ENCODE assay signal across 26 cellular contexts in genomic region chr9:3032898-3033297, GRCh38.
DNase-seq lines count a peak whose midpoint lies in the region; ATAC-seq lines count a peak whose summit lies in the region.
"Had no signal": no experiment of that assay in that cellular context is flagged by ENCODE, and none has a peak within 500 bp of the region (broad histone marks: within the 10 kb centered on the region; RNA-seq: fewer than 3 reads in every experiment).

No MANE protein-coding gene starts in this region.

- H3K4me1 Mint-ChIP-seq in activated CD4-positive, alpha-beta memory T cell treated with anti-CD3 and anti-CD28 coated beads, Interleukin-2, amount 10 ng/mL, durations not matched to agents 7 days and 5 days, result peaks cover 3% of the 10 kb centered on the region
- H3K4me1 Mint-ChIP-seq: central memory CD8-positive, alpha-beta T cell; IgD-negative memory B cell; stimulated activated naive CD8-positive, alpha-beta T cell treated with anti-CD3 and anti-CD28 coated beads, Interleukin-15, amount 100 ng/mL, for 72 hours had no signal

- CTCF ChIA-PET in activated CD4-positive, alpha-beta memory T cell treated with anti-CD3 and anti-CD28 coated beads, Interleukin-2, amount 10 ng/mL, durations not matched to agents 7 days and 5 days (lab: Charles Lee), result no interaction called here

- no peak overlapping the region for H3K27ac Mint-ChIP-seq in activated CD4-positive, alpha-beta memory T cell treated with anti-CD3 and anti-CD28 coated beads, Interleukin-2, amount 10 ng/mL, durations not matched to agents 7 days and 5 days
- H3K27ac Mint-ChIP-seq: activated CD4-positive, alpha-beta memory T cell treated with anti-CD3 and anti-CD28 coated beads for 36 hours; IgD-negative memory B cell; natural killer cell treated with Interleukin-12 subunit alpha and Interleukin-12 subunit beta and Interleukin-15 and Interleukin-18, amount 100 ng/mL, for 72 hours; stimulated activated naive CD8-positive, alpha-beta T cell treated with anti-CD3 and anti-CD28 coated beads, Interleukin-15, amount 100 ng/mL, for 72 hours; T-helper 2 cell treated with Interferon-gamma antibody and Interleukin-4, amounts not matched to agents 5 μg/mL and 100 μg/mL, for 36 hours; WTC11 had no signal

- POLR2A ChIA-PET in activated CD4-positive, alpha-beta memory T cell treated with anti-CD3 and anti-CD28 coated beads, Interleukin-2, amount 10 ng/mL, durations not matched to agents 7 days and 5 days (lab: Charles Lee), result no interaction called here

- H3K9me3 Mint-ChIP-seq in activated CD4-positive, alpha-beta memory T cell treated with anti-CD3 and anti-CD28 coated beads, Interleukin-2, amount 10 ng/mL, durations not matched to agents 7 days and 5 days, result no peaks in the 10 kb centered on the region
- H3K9me3 Mint-ChIP-seq: activated CD4-positive, alpha-beta memory T cell treated with anti-CD3 and anti-CD28 coated beads for 36 hours; activated T-cell treated with anti-CD3 and anti-CD28 coated beads, Interleukin-2, amount 50 U/mL, for 4 hours; IgD-negative memory B cell; natural killer cell treated with Interleukin-12 subunit alpha and Interleukin-12 subunit beta and Interleukin-15 and Interleukin-18, amount 100 ng/mL, for 72 hours; stimulated activated naive CD8-positive, alpha-beta T cell treated with anti-CD3 and anti-CD28 coated beads, Interleukin-15, amount 100 ng/mL, for 72 hours; T-helper 2 cell treated with Interferon-gamma antibody and Interleukin-4, amounts not matched to agents 5 μg/mL and 100 μg/mL, for 36 hours; WTC11 had no signal

- ATAC-seq in HG02642 (IDR thresholded peaks at IDR 0.05; ENCODE audit: poor library complexity, unreplicated experiment), result peak; percentile 45
- ATAC-seq in HG03378 (IDR thresholded peaks at IDR 0.05; ENCODE audit: unreplicated experiment), result peak; percentile 64
- no peak for ATAC-seq in HG03460 (IDR thresholded peaks at IDR 0.05; ENCODE audit: unreplicated experiment)
- no peak for ATAC-seq in HG03135 (IDR thresholded peaks at IDR 0.05; ENCODE audit: unreplicated experiment)
- ATAC-seq: activated T-cell treated with anti-CD3 and anti-CD28 coated beads, Interleukin-2, amount 50 U/mL, for 4 hours; left colon; stimulated activated naive CD8-positive, alpha-beta T cell treated with anti-CD3 and anti-CD28 coated beads, Interleukin-15, amount 100 ng/mL, for 72 hours; WTC11 had no signal

- H3K36me3 Mint-ChIP-seq in activated CD4-positive, alpha-beta memory T cell treated with anti-CD3 and anti-CD28 coated beads, Interleukin-2, amount 10 ng/mL, durations not matched to agents 7 days and 5 days (ENCODE audit: low read depth), result no peaks in the 10 kb centered on the region
- H3K36me3 Mint-ChIP-seq: activated CD4-positive, alpha-beta memory T cell treated with anti-CD3 and anti-CD28 coated beads for 36 hours; IgD-negative memory B cell; natural killer cell treated with Interleukin-12 subunit alpha and Interleukin-12 subunit beta and Interleukin-15 and Interleukin-18, amount 100 ng/mL, for 72 hours; WTC11 had no signal

- H3K27me3 Mint-ChIP-seq in activated CD4-positive, alpha-beta memory T cell treated with anti-CD3 and anti-CD28 coated beads, Interleukin-2, amount 10 ng/mL, durations not matched to agents 7 days and 5 days, result peaks cover 1% of the 10 kb centered on the region
- H3K27me3 Mint-ChIP-seq: central memory CD8-positive, alpha-beta T cell; stimulated activated naive CD8-positive, alpha-beta T cell treated with anti-CD3 and anti-CD28 coated beads, Interleukin-15, amount 100 ng/mL, for 72 hours had no signal

- DNase-seq in NCI-H2171 treated with DMSO at 0.1 percent for 48 hours (lab: John Stamatoyannopoulos, UW), result peak; percentile 47
- no peak for DNase-seq in NCI-H2171 (lab: John Stamatoyannopoulos, UW)
- DNase-seq in stimulated activated CD4-positive, alpha-beta T cell treated with anti-CD3 and anti-CD28 coated beads, Interleukin-4, amount 100 ng/mL, for 4 hours, result no peak
- DNase-seq in activated CD4-positive, alpha-beta memory T cell treated with anti-CD3 and anti-CD28 coated beads, Interleukin-2, amount 10 ng/mL, durations not matched to agents 7 days and 5 days, result no peak
- DNase-seq: activated CD4-positive, alpha-beta memory T cell treated with anti-CD3 and anti-CD28 coated beads for 36 hours; activated naive CD4-positive, alpha-beta T cell treated with anti-CD3 and anti-CD28 coated beads, Interleukin-2, amount 50 U/mL, for 16 hours; activated T-cell treated with anti-CD3 and anti-CD28 coated beads, Interleukin-2, amount 50 U/mL, for 4 hours; AML-193; aorta; effector memory CD4-positive, alpha-beta T cell; esophagus squamous epithelium; left colon; NCI-H187 treated with DMSO at 0.1 percent for 48 hours; posterior cingulate gyrus; stimulated activated CD4-positive, alpha-beta T cell treated with anti-CD3 and anti-CD28 coated beads, Interleukin-2, amount 100 ng/mL, for 24 hours; stimulated activated naive CD8-positive, alpha-beta T cell treated with anti-CD3 and anti-CD28 coated beads, Interleukin-15, amount 100 ng/mL, for 72 hours; trophoblast cell had no signal

- no peak overlapping the region for H3K4me3 Mint-ChIP-seq in activated CD4-positive, alpha-beta memory T cell treated with anti-CD3 and anti-CD28 coated beads, Interleukin-2, amount 10 ng/mL, durations not matched to agents 7 days and 5 days
- H3K4me3 Mint-ChIP-seq: activated CD4-positive, alpha-beta memory T cell treated with anti-CD3 and anti-CD28 coated beads for 36 hours; activated T-cell treated with anti-CD3 and anti-CD28 coated beads, Interleukin-2, amount 50 U/mL, for 4 hours; central memory CD8-positive, alpha-beta T cell; IgD-negative memory B cell; natural killer cell treated with Interleukin-12 subunit alpha and Interleukin-12 subunit beta and Interleukin-15 and Interleukin-18, amount 100 ng/mL, for 72 hours; stimulated activated naive CD8-positive, alpha-beta T cell treated with anti-CD3 and anti-CD28 coated beads, Interleukin-15, amount 100 ng/mL, for 72 hours; T-helper 2 cell treated with Interferon-gamma antibody and Interleukin-4, amounts not matched to agents 5 μg/mL and 100 μg/mL, for 36 hours; WTC11 had no signal

Comparison
In these comparisons a context has a peak if more than half of its experiments do, and no peak if none do; other contexts are left out.
1. ATAC-seq: peak in HG02642 (single experiment) and HG03378 (single experiment); none in HG03460 (single experiment) and HG03135 (single experiment).